ENCODE assay signal across 2 cellular contexts in the genomic region with DNA sequence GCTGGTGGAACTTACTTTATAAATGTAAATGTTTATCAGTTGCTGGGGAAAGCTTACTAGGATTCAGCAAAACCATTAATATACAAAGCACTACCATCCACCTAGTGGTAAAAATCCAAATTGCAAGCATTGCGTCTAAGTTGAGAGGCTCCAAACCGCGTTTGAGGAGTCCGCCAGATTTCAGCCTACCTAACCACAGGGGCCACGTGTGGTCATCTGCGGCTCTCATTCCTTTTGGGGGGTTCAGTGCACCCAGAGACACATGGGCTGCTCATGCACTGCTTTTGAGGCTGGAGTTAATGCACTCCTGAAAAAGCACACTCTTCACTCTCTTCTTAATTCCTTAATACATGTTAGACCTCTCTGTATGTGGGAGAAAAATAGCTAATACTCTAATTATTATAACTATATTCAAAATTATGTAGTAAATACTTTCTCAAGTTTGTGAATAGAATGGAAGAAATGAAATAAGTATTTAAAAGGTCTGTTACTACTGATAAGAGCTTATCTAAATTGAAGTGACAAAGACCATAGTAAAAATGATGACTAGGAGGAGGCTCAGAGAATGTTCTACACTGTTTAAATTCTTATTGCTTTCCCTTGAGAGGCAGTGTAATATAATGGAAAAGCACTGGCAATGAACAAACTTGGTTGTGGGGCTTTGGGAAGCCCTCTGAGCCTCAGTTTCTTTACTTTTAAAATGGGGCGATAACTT.
A peak's percentile ranks its signal among the peaks of the same experiment; 100 is the strongest.
TF ChIP-seq lines count a peak whose summit lies in the region.

No MANE protein-coding gene starts in this region.

TF ChIP-seq in A549, 52 proteins besides CTCF, POLR2A, EP300 and RAD21:
- TF ChIP-seq RFX5 (IDR thresholded peaks at IDR 0.05) (no peak), ZNF302 (CRISPR knock-in tag; IDR thresholded peaks at IDR 0.05) (no peak), ESRRA (IDR thresholded peaks at IDR 0.05; ENCODE audit: borderline replicate concordance, low read length) (no peak), SMC3 (IDR thresholded peaks at IDR 0.05) (peak; percentile 65), HEYL (CRISPR knock-in tag; IDR thresholded peaks at IDR 0.05) (no peak), GATA3 (IDR thresholded peaks at IDR 0.05; ENCODE audit: borderline replicate concordance) (no peak), FOSL2 (IDR thresholded peaks at IDR 0.05) (no peak), FOSL2 (CRISPR knock-in tag; IDR thresholded peaks at IDR 0.05) (no peak)
- TF ChIP-seq, protein P1, sequence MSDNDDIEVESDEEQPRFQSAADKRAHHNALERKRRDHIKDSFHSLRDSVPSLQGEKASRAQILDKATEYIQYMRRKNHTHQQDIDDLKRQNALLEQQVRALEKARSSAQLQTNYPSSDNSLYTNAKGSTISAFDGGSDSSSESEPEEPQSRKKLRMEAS (IDR thresholded peaks at IDR 0.05), result peak; percentile 30; the same call in 1 of the 2 replicates
- TF ChIP-seq, protein P2, sequence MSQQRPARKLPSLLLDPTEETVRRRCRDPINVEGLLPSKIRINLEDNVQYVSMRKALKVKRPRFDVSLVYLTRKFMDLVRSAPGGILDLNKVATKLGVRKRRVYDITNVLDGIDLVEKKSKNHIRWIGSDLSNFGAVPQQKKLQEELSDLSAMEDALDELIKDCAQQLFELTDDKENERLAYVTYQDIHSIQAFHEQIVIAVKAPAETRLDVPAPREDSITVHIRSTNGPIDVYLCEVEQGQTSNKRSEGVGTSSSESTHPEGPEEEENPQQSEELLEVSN (IDR thresholded peaks at IDR 0.05; ENCODE audit: borderline replicate concordance, low read depth), result no peak

TF ChIP-seq in K562, 482 proteins besides CTCF, POLR2A, EP300 and RAD21:
- TF ChIP-seq TCF3 (CRISPR knock-in tag; IDR thresholded peaks at IDR 0.05) (0 out of 2 replicates have a peak, but pooled peaks have one; percentile 7), XRCC5 (IDR thresholded peaks at IDR 0.05; ENCODE audit: low read depth, low read length) (0 out of 2 replicates have a peak, but pooled peaks have one; percentile 31), TCFL5 (CRISPR knock-in tag; conservative IDR thresholded peaks at IDR 0.05) (no peak), MTA2 (IDR thresholded peaks at IDR 0.05; ENCODE audit: low read depth) (peak; percentile 29; the same call in 1 of the 2 replicates), ZNF589 (CRISPR knock-in tag; IDR thresholded peaks at IDR 0.05; ENCODE audit: low read depth) (peak; percentile 44; the same call in 1 of the 2 replicates), ZNF24 (IDR thresholded peaks at IDR 0.05) (0 out of 2 replicates have a peak, but pooled peaks have one; percentile 14), SMARCE1 (IDR thresholded peaks at IDR 0.05) (peak; percentile 49; the same call in 1 of the 2 replicates), ZBTB7A (IDR thresholded peaks at IDR 0.05; ENCODE audit: borderline replicate concordance, control insufficient read depth, low read depth, low read length) (no peak), KAT7 (CRISPR knock-in tag; IDR thresholded peaks at IDR 0.05; ENCODE audit: borderline replicate concordance) (no peak), CBX3 (IDR thresholded peaks at IDR 0.05; ENCODE audit: borderline replicate concordance in 1 of 2, low read length in 2 of 2) (0 out of 3 replicates have a peak, but pooled peaks of 1 of the 2 experiments have one; percentile 20), RCOR1 (IDR thresholded peaks at IDR 0.05; ENCODE audit: borderline replicate concordance in 1 of 2, low read depth in 2 of 2, low read length in 2 of 2) (peak in 1 of 2 experiments; percentile 68; a peak in 2 of 4 replicates), ARID1B (IDR thresholded peaks at IDR 0.05) (peak; percentile 83), SMARCA5 (IDR thresholded peaks at IDR 0.05) (no peak), NUFIP1 (IDR thresholded peaks at IDR 0.05; ENCODE audit: partially characterized antibody) (no peak), BHLHE40 (IDR thresholded peaks at IDR 0.05; ENCODE audit: low read length) (no peak), ZNF134 (CRISPR knock-in tag; conservative IDR thresholded peaks at IDR 0.05) (0 out of 2 replicates have a peak, but pooled peaks have one; percentile 14), BRD9 (IDR thresholded peaks at IDR 0.05; ENCODE audit: low read depth, partially characterized antibody) (no peak), CREBBP (IDR thresholded peaks at IDR 0.05; ENCODE audit: low read depth, low read length) (no peak), TEAD2 (tag; IDR thresholded peaks at IDR 0.05) (peak; percentile 78), FOSL1 (tag; conservative IDR thresholded peaks at IDR 0.05) (peak; percentile 84; the same call in 1 of the 2 replicates), ZNF232 (CRISPR knock-in tag; IDR thresholded peaks at IDR 0.05) (no peak), TEAD4 (IDR thresholded peaks at IDR 0.05; ENCODE audit: low read length) (peak; percentile 64), TEAD4 (CRISPR knock-in tag; IDR thresholded peaks at IDR 0.05; ENCODE audit: borderline replicate concordance) (no peak), ZNF707 (CRISPR knock-in tag; conservative IDR thresholded peaks at IDR 0.05) (no peak), FOXJ2 (tag; IDR thresholded peaks at IDR 0.05) (peak; percentile 60; the same call in 1 of the 2 replicates), SMARCC2 (IDR thresholded peaks at IDR 0.05; ENCODE audit: low read depth) (0 out of 2 replicates have a peak, but pooled peaks have one; percentile 40), ASH1L (IDR thresholded peaks at IDR 0.05; ENCODE audit: borderline replicate concordance, low read depth, partially characterized antibody) (no peak), SP1 (CRISPR knock-in tag; IDR thresholded peaks at IDR 0.05) (0 out of 2 replicates have a peak, but pooled peaks have one; percentile 21), TEAD1 (CRISPR knock-in tag; IDR thresholded peaks at IDR 0.05) (peak; percentile 81 to 86; a peak in 3 of 4 replicates), CBFA2T3 (IDR thresholded peaks at IDR 0.05) (peak; percentile 48; the same call in 1 of the 2 replicates), ELF1 (tag; IDR thresholded peaks at IDR 0.05) (no peak), TAL1 (IDR thresholded peaks at IDR 0.05) (peak; percentile 45), KDM1A (IDR thresholded peaks at IDR 0.05) (peak in 1 of 2 experiments; percentile 22; a peak in 1 of 4 replicates), GABPB1 (CRISPR knock-in tag; IDR thresholded peaks at IDR 0.05) (no peak)
- TF ChIP-seq, protein P3, sequence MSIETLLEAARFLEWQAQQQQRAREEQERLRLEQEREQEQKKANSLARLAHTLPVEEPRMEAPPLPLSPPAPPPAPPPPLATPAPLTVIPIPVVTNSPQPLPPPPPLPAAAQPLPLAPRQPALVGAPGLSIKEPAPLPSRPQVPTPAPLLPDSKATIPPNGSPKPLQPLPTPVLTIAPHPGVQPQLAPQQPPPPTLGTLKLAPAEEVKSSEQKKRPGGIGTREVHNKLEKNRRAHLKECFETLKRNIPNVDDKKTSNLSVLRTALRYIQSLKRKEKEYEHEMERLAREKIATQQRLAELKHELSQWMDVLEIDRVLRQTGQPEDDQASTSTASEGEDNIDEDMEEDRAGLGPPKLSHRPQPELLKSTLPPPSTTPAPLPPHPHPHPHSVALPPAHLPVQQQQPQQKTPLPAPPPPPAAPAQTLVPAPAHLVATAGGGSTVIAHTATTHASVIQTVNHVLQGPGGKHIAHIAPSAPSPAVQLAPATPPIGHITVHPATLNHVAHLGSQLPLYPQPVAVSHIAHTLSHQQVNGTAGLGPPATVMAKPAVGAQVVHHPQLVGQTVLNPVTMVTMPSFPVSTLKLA (conservative IDR thresholded peaks at IDR 0.05), result 0 out of 4 replicates have a peak, but pooled peaks of 1 of the 2 experiments have one; percentile 19
- TF ChIP-seq, protein P4, sequence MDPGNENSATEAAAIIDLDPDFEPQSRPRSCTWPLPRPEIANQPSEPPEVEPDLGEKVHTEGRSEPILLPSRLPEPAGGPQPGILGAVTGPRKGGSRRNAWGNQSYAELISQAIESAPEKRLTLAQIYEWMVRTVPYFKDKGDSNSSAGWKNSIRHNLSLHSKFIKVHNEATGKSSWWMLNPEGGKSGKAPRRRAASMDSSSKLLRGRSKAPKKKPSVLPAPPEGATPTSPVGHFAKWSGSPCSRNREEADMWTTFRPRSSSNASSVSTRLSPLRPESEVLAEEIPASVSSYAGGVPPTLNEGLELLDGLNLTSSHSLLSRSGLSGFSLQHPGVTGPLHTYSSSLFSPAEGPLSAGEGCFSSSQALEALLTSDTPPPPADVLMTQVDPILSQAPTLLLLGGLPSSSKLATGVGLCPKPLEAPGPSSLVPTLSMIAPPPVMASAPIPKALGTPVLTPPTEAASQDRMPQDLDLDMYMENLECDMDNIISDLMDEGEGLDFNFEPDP (CRISPR knock-in tag; IDR thresholded peaks at IDR 0.05), result no peak
- TF ChIP-seq, protein P5, sequence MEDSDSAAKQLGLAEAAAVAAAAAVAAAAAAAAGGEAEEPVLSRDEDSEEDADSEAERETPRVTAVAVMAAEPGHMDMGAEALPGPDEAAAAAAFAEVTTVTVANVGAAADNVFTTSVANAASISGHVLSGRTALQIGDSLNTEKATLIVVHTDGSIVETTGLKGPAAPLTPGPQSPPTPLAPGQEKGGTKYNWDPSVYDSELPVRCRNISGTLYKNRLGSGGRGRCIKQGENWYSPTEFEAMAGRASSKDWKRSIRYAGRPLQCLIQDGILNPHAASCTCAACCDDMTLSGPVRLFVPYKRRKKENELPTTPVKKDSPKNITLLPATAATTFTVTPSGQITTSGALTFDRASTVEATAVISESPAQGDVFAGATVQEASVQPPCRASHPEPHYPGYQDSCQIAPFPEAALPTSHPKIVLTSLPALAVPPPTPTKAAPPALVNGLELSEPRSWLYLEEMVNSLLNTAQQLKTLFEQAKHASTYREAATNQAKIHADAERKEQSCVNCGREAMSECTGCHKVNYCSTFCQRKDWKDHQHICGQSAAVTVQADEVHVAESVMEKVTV (CRISPR knock-in tag; IDR thresholded peaks at IDR 0.05), result peak; percentile 26; the same call in 1 of the 2 replicates
- TF ChIP-seq, protein P6, sequence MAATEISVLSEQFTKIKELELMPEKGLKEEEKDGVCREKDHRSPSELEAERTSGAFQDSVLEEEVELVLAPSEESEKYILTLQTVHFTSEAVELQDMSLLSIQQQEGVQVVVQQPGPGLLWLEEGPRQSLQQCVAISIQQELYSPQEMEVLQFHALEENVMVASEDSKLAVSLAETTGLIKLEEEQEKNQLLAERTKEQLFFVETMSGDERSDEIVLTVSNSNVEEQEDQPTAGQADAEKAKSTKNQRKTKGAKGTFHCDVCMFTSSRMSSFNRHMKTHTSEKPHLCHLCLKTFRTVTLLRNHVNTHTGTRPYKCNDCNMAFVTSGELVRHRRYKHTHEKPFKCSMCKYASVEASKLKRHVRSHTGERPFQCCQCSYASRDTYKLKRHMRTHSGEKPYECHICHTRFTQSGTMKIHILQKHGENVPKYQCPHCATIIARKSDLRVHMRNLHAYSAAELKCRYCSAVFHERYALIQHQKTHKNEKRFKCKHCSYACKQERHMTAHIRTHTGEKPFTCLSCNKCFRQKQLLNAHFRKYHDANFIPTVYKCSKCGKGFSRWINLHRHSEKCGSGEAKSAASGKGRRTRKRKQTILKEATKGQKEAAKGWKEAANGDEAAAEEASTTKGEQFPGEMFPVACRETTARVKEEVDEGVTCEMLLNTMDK (IDR thresholded peaks at IDR 0.05; ENCODE audit: borderline replicate concordance, insufficient read depth, low read depth, low read length, poor library complexity, severe bottlenecking), result no peak
- TF ChIP-seq, protein P7, sequence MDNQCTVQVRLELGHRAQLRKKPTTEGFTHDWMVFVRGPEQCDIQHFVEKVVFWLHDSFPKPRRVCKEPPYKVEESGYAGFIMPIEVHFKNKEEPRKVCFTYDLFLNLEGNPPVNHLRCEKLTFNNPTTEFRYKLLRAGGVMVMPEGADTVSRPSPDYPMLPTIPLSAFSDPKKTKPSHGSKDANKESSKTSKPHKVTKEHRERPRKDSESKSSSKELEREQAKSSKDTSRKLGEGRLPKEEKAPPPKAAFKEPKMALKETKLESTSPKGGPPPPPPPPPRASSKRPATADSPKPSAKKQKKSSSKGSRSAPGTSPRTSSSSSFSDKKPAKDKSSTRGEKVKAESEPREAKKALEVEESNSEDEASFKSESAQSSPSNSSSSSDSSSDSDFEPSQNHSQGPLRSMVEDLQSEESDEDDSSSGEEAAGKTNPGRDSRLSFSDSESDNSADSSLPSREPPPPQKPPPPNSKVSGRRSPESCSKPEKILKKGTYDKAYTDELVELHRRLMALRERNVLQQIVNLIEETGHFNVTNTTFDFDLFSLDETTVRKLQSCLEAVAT (IDR thresholded peaks at IDR 0.05), result peak in 1 of 2 experiments; percentile 17; a peak in 1 of 4 replicates
- TF ChIP-seq, protein P8, sequence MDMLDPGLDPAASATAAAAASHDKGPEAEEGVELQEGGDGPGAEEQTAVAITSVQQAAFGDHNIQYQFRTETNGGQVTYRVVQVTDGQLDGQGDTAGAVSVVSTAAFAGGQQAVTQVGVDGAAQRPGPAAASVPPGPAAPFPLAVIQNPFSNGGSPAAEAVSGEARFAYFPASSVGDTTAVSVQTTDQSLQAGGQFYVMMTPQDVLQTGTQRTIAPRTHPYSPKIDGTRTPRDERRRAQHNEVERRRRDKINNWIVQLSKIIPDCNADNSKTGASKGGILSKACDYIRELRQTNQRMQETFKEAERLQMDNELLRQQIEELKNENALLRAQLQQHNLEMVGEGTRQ (CRISPR knock-in tag; IDR thresholded peaks at IDR 0.05), result peak; percentile 23; the same call in 1 of the 2 replicates
